Comparison of ENCODE assay signal across 2 cellular contexts in the genomic region with DNA sequence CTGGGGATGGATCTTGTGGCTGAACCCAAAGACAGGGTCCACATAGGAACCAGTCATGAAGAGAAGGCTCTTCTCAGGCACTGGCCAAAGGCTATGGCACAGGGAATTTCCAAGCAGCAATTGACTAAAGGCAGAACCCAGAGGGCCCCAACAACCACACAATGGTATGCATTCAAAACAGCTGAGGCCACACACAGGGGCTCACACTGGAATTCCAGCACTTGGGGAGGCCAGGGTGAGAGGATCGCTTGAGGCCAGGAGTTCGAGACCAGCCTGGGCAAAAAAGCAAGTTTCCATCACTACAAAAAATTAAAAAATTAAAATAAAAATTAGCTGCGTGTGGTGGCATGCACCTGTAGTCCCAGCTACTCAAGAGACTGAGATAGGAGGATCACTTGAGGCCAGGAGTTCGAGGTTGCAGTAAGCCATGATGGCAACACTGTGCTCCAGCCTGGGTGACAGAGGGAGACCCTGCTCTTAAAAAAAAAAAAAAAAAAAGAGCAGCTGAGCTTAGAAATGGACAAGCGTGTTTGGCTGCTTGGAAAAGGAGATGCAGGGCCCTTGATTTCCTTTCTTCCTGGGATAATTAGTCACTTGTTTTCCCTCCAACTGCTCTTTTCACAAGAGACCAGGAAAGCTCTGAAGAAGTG.
TF ChIP-seq lines count a peak whose summit lies in the region.

No MANE protein-coding gene starts in this region.

TF ChIP-seq in HEK293, 187 proteins besides CTCF, POLR2A, EP300 and RAD21 (continued from another document):
- TF ChIP-seq, protein P1, sequence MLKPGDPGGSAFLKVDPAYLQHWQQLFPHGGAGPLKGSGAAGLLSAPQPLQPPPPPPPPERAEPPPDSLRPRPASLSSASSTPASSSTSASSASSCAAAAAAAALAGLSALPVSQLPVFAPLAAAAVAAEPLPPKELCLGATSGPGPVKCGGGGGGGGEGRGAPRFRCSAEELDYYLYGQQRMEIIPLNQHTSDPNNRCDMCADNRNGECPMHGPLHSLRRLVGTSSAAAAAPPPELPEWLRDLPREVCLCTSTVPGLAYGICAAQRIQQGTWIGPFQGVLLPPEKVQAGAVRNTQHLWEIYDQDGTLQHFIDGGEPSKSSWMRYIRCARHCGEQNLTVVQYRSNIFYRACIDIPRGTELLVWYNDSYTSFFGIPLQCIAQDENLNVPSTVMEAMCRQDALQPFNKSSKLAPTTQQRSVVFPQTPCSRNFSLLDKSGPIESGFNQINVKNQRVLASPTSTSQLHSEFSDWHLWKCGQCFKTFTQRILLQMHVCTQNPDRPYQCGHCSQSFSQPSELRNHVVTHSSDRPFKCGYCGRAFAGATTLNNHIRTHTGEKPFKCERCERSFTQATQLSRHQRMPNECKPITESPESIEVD (tag by site-specific recombination; IDR thresholded peaks at IDR 0.05) = no peak

TF ChIP-seq in WTC11, 78 proteins besides CTCF, POLR2A, EP300 and RAD21 (continued from another document):
- TF ChIP-seq, protein P2, sequence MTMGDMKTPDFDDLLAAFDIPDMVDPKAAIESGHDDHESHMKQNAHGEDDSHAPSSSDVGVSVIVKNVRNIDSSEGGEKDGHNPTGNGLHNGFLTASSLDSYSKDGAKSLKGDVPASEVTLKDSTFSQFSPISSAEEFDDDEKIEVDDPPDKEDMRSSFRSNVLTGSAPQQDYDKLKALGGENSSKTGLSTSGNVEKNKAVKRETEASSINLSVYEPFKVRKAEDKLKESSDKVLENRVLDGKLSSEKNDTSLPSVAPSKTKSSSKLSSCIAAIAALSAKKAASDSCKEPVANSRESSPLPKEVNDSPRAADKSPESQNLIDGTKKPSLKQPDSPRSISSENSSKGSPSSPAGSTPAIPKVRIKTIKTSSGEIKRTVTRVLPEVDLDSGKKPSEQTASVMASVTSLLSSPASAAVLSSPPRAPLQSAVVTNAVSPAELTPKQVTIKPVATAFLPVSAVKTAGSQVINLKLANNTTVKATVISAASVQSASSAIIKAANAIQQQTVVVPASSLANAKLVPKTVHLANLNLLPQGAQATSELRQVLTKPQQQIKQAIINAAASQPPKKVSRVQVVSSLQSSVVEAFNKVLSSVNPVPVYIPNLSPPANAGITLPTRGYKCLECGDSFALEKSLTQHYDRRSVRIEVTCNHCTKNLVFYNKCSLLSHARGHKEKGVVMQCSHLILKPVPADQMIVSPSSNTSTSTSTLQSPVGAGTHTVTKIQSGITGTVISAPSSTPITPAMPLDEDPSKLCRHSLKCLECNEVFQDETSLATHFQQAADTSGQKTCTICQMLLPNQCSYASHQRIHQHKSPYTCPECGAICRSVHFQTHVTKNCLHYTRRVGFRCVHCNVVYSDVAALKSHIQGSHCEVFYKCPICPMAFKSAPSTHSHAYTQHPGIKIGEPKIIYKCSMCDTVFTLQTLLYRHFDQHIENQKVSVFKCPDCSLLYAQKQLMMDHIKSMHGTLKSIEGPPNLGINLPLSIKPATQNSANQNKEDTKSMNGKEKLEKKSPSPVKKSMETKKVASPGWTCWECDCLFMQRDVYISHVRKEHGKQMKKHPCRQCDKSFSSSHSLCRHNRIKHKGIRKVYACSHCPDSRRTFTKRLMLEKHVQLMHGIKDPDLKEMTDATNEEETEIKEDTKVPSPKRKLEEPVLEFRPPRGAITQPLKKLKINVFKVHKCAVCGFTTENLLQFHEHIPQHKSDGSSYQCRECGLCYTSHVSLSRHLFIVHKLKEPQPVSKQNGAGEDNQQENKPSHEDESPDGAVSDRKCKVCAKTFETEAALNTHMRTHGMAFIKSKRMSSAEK (CRISPR knock-in tag; IDR thresholded peaks at IDR 0.05; ENCODE audit: borderline replicate concordance) = no peak
- no peak for TF ChIP-seq NFE2L1 (CRISPR knock-in tag; IDR thresholded peaks at IDR 0.05)
- TF ChIP-seq, protein P3, sequence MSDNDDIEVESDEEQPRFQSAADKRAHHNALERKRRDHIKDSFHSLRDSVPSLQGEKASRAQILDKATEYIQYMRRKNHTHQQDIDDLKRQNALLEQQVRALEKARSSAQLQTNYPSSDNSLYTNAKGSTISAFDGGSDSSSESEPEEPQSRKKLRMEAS (CRISPR knock-in tag; IDR thresholded peaks at IDR 0.05) = no peak
- TF ChIP-seq, protein P4, sequence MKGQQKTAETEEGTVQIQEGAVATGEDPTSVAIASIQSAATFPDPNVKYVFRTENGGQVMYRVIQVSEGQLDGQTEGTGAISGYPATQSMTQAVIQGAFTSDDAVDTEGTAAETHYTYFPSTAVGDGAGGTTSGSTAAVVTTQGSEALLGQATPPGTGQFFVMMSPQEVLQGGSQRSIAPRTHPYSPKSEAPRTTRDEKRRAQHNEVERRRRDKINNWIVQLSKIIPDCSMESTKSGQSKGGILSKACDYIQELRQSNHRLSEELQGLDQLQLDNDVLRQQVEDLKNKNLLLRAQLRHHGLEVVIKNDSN (CRISPR knock-in tag; IDR thresholded peaks at IDR 0.05) = no peak
- no peak for TF ChIP-seq ETV6 (CRISPR knock-in tag; IDR thresholded peaks at IDR 0.05)
- no peak for TF ChIP-seq SP1 (CRISPR knock-in tag; conservative IDR thresholded peaks at IDR 0.05)
- TF ChIP-seq, protein P5, sequence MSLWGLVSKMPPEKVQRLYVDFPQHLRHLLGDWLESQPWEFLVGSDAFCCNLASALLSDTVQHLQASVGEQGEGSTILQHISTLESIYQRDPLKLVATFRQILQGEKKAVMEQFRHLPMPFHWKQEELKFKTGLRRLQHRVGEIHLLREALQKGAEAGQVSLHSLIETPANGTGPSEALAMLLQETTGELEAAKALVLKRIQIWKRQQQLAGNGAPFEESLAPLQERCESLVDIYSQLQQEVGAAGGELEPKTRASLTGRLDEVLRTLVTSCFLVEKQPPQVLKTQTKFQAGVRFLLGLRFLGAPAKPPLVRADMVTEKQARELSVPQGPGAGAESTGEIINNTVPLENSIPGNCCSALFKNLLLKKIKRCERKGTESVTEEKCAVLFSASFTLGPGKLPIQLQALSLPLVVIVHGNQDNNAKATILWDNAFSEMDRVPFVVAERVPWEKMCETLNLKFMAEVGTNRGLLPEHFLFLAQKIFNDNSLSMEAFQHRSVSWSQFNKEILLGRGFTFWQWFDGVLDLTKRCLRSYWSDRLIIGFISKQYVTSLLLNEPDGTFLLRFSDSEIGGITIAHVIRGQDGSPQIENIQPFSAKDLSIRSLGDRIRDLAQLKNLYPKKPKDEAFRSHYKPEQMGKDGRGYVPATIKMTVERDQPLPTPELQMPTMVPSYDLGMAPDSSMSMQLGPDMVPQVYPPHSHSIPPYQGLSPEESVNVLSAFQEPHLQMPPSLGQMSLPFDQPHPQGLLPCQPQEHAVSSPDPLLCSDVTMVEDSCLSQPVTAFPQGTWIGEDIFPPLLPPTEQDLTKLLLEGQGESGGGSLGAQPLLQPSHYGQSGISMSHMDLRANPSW (CRISPR knock-in tag; conservative IDR thresholded peaks at IDR 0.05; ENCODE audit: low read depth) = no peak
- no peak for TF ChIP-seq ZNF317 (CRISPR knock-in tag; IDR thresholded peaks at IDR 0.05; ENCODE audit: borderline replicate concordance, low read depth)
- TF ChIP-seq, protein P6, sequence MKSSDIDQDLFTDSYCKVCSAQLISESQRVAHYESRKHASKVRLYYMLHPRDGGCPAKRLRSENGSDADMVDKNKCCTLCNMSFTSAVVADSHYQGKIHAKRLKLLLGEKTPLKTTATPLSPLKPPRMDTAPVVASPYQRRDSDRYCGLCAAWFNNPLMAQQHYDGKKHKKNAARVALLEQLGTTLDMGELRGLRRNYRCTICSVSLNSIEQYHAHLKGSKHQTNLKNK (CRISPR knock-in tag; IDR thresholded peaks at IDR 0.05) = no peak
- TF ChIP-seq FOXK1 (CRISPR knock-in tag; IDR thresholded peaks at IDR 0.05) = no peak
- no peak for TF ChIP-seq NR3C1 (CRISPR knock-in tag; conservative IDR thresholded peaks at IDR 0.05; ENCODE audit: low read depth)
- no peak for TF ChIP-seq SOX15 (CRISPR knock-in tag; IDR thresholded peaks at IDR 0.05)
- TF ChIP-seq, protein P7, sequence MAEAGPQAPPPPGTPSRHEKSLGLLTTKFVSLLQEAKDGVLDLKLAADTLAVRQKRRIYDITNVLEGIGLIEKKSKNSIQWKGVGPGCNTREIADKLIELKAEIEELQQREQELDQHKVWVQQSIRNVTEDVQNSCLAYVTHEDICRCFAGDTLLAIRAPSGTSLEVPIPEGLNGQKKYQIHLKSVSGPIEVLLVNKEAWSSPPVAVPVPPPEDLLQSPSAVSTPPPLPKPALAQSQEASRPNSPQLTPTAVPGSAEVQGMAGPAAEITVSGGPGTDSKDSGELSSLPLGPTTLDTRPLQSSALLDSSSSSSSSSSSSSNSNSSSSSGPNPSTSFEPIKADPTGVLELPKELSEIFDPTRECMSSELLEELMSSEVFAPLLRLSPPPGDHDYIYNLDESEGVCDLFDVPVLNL (CRISPR knock-in tag; IDR thresholded peaks at IDR 0.05; ENCODE audit: borderline replicate concordance, low read depth) = no peak
